ENCODE assay signal across 10 cellular contexts in the genomic region with DNA sequence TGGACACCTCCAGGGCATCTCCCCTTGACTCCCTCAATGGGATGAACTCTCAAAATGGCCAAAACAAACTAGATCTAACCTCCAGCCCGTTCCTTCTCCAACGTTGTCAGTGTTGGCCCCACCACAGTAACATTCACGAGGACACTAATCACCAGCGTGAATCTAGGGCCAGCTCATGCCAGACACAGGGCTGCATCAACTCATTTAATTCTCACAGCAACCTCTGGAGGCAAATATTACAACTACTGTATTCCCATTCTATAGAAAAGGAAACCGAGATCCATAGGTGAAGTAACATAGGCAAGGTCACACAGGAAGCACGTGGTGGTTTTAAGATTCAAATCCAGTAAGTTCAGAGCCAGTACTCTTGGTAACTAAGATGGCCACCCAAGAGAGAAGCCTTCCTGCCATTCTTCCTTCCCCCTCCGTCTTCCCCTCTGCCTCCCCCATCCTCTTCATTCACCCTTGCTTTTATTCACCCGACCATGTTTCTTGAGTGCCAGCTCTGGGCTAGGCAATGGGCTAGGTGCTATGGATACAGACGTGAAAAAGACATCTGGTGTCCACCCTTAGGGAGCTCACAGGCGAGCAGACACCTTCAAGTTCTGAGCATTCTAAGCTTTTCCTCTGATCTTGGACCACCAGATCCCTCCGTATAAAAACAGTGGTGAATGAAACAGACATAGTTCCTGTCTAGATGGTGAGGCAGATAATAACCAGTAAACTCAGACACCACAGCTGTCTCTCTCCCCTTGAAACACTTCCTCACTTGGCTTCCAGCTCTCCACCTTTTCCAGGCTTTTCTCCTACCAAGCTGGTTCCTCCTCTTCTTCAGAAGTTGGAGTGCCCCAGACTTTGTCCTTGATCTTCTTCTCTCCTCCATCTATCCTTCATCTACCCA. TPM values are rescaled to one million over a fixed set of nuclear protein-coding genes. Genes with fewer than 3 reads are reported as not detected.
DNase-seq lines count a peak whose midpoint lies in the region; ATAC-seq, FAIRE-seq and TF ChIP-seq lines count a peak whose summit lies in the region.
"Had no signal": no experiment of that assay in that cellular context is flagged by ENCODE, and none has a peak within 500 bp of the region (broad histone marks: within the 10 kb centered on the region; RNA-seq: fewer than 3 reads in every experiment).

No MANE protein-coding gene starts in this region.

- peaks cover 65% of the 10 kb centered on the region for H3K27me3 Mint-ChIP-seq in activated T-helper 2 cell treated with anti-CD3 and anti-CD28 coated beads, Interferon-gamma antibody, Interleukin-2, Interleukin-4, amounts not matched to agents 10 μg/mL and 5 μg/mL and 100 μg/mL, durations not matched to agents 14 hours and 24 hours and 36 hours (ENCODE audit: low read depth)
- H3K27me3 Mint-ChIP-seq in naive B cell: peaks cover 63 to 84% (median 71%) of the 10 kb centered on the region in 3 donors

- DNase-seq in GM12891 (ENCODE audit: insufficient read length, low spot score): no peak
- DNase-seq in activated T-helper 2 cell treated with anti-CD3 and anti-CD28 coated beads, Interferon-gamma antibody, Interleukin-2, Interleukin-4, amounts not matched to agents 10 μg/mL and 5 μg/mL and 100 μg/mL, durations not matched to agents 14 hours and 24 hours and 36 hours (ENCODE audit: low spot score): no peak
- DNase-seq in naive B cell: no peak
- DNase-seq in NK-92 (lab: John Stamatoyannopoulos, UW; ENCODE audit: unreplicated experiment): no peak
- no peak for DNase-seq in epidermal melanocyte (ENCODE audit: insufficient read length, low spot score)
- no peak for DNase-seq in testis
- DNase-seq: activated CD8-positive, alpha-beta memory T cell treated with anti-CD3 and anti-CD28 coated beads for 24 hours; midbrain had no signal

- H3K27me3 ChIP-seq in BLaER1 treated with 17β-estradiol and CSF1 and Interleukin-3, amounts not matched to agents 10 nM and 100 nM: peaks cover 30 to 49% (median 40%) of the 10 kb centered on the region in 11 experiments
- no peaks in the 10 kb centered on the region for H3K27me3 ChIP-seq in testis

- intact Hi-C loops in activated T-helper 2 cell treated with anti-CD3 and anti-CD28 coated beads, Interferon-gamma antibody, Interleukin-2, Interleukin-4, amounts not matched to agents 10 μg/mL and 5 μg/mL and 100 μg/mL, durations not matched to agents 14 hours and 24 hours and 36 hours (cut with micrococcal nuclease): no loop called here
- intact Hi-C loops in testis (cut with DNase I; ENCODE audit: low total_unique reads): no loop called here

- H3K9ac ChIP-seq in BLaER1 treated with 17β-estradiol and CSF1 and Interleukin-3, amounts not matched to agents 10 nM and 100 nM: peak overlapping the region in 2 of 11 experiments; percentile 72 to 74; a peak in 6 of 22 replicates

- no peak overlapping the region for H3K27ac Mint-ChIP-seq in activated T-helper 2 cell treated with anti-CD3 and anti-CD28 coated beads, Interferon-gamma antibody, Interleukin-2, Interleukin-4, amounts not matched to agents 10 μg/mL and 5 μg/mL and 100 μg/mL, durations not matched to agents 14 hours and 24 hours and 36 hours
- peak overlapping the region in 2 of 6 donors; percentile 11 to 64 for H3K27ac Mint-ChIP-seq in naive B cell

- H3K9me3 Mint-ChIP-seq in activated T-helper 2 cell treated with anti-CD3 and anti-CD28 coated beads, Interferon-gamma antibody, Interleukin-2, Interleukin-4, amounts not matched to agents 10 μg/mL and 5 μg/mL and 100 μg/mL, durations not matched to agents 14 hours and 24 hours and 36 hours: no peaks in the 10 kb centered on the region
- no peaks in the 10 kb centered on the region for H3K9me3 Mint-ChIP-seq in naive B cell

- ATAC-seq in naive B cell (ENCODE audit: low read depth in 2 of 2) (no peak), HG03460 (IDR thresholded peaks at IDR 0.05; ENCODE audit: unreplicated experiment) (no peak)

- peak; percentile 26 for FAIRE-seq in GM12891 (lab: Jason Lieb, UNC)

- H3K36me3 ChIP-seq in BLaER1 treated with 17β-estradiol and CSF1 and Interleukin-3, amounts not matched to agents 10 nM and 100 nM: no peaks in the 10 kb centered on the region
- no peaks in the 10 kb centered on the region for H3K36me3 ChIP-seq in testis (ENCODE audit: low read depth, missing control alignments)

- no peaks in the 10 kb centered on the region for H3K9me3 ChIP-seq in BLaER1 treated with 17β-estradiol and CSF1 and Interleukin-3, amounts not matched to agents 10 nM and 100 nM (replicated peaks in 1 of 11)
- H3K9me3 ChIP-seq in testis: no peaks in the 10 kb centered on the region

- TF ChIP-seq CTCF in testis (IDR thresholded peaks at IDR 0.05): no peak

- peaks cover 19% of the 10 kb centered on the region for H3K4me1 Mint-ChIP-seq in activated T-helper 2 cell treated with anti-CD3 and anti-CD28 coated beads, Interferon-gamma antibody, Interleukin-2, Interleukin-4, amounts not matched to agents 10 μg/mL and 5 μg/mL and 100 μg/mL, durations not matched to agents 14 hours and 24 hours and 36 hours (ENCODE audit: low read depth)
- peaks cover 23 to 32% (median 24%) of the 10 kb centered on the region in 3 donors for H3K4me1 Mint-ChIP-seq in naive B cell

- no peak overlapping the region for H3K27ac ChIP-seq in BLaER1 treated with 17β-estradiol and CSF1 and Interleukin-3, amounts not matched to agents 10 nM and 100 nM
- H3K27ac ChIP-seq in testis: no peak overlapping the region

- H3K4me1 ChIP-seq in BLaER1 treated with 17β-estradiol and CSF1 and Interleukin-3, amounts not matched to agents 10 nM and 100 nM: peaks cover 12 to 29% (median 17%) of the 10 kb centered on the region in 10 experiments
- no peaks in the 10 kb centered on the region for H3K4me1 ChIP-seq in testis

- peak overlapping the region; percentile 70 to 93 (median 91) for H3K4me2 ChIP-seq in BLaER1 treated with 17β-estradiol and CSF1 and Interleukin-3, amounts not matched to agents 10 nM and 100 nM

- peak overlapping the region; percentile 78 for H3K4me3 Mint-ChIP-seq in activated T-helper 2 cell treated with anti-CD3 and anti-CD28 coated beads, Interferon-gamma antibody, Interleukin-2, Interleukin-4, amounts not matched to agents 10 μg/mL and 5 μg/mL and 100 μg/mL, durations not matched to agents 14 hours and 24 hours and 36 hours (ENCODE audit: low read depth)
- peak overlapping the region; percentile 72 to 95 (median 89) for H3K4me3 Mint-ChIP-seq in naive B cell

- peak overlapping the region; percentile 60 to 76 (median 66); a peak in 16 of 20 replicates for H3K4me3 ChIP-seq in BLaER1 treated with 17β-estradiol and CSF1 and Interleukin-3, amounts not matched to agents 10 nM and 100 nM
- H3K4me3 ChIP-seq in testis: no peak overlapping the region

- whole genome bisulfite sequencing in testis, 2 donors: 31 to 35% methylated on average over 11 of the region's 11 CpGs

- no peaks in the 10 kb centered on the region; a peak in 1 of 22 replicates for H4K20me1 ChIP-seq in BLaER1 treated with 17β-estradiol and CSF1 and Interleukin-3, amounts not matched to agents 10 nM and 100 nM

- no peak for TF ChIP-seq POLR2A in GM12891 (IDR thresholded peaks at IDR 0.05; ENCODE audit: low read depth, low read length)
- no peak for TF ChIP-seq POLR2A in testis (IDR thresholded peaks at IDR 0.05)

- H3K36me3 Mint-ChIP-seq in activated T-helper 2 cell treated with anti-CD3 and anti-CD28 coated beads, Interferon-gamma antibody, Interleukin-2, Interleukin-4, amounts not matched to agents 10 μg/mL and 5 μg/mL and 100 μg/mL, durations not matched to agents 14 hours and 24 hours and 36 hours (ENCODE audit: low read depth): no peaks in the 10 kb centered on the region
- peaks cover 9 to 15% of the 10 kb centered on the region in 2 donors for H3K36me3 Mint-ChIP-seq in naive B cell

TF ChIP-seq in GM12891, 5 proteins besides CTCF, POLR2A, EP300 and RAD21:
- TF ChIP-seq POLR2AphosphoS5 (IDR thresholded peaks at IDR 0.05; ENCODE audit: low read depth, low read length) (no peak), TAF1 (IDR thresholded peaks at IDR 0.05; ENCODE audit: low read depth, low read length) (no peak), PAX5 (IDR thresholded peaks at IDR 0.05; ENCODE audit: insufficient read depth, low read length, severe bottlenecking) (no peak), SPI1 (IDR thresholded peaks at IDR 0.05; ENCODE audit: low read depth, low read length) (no peak), POU2F2 (IDR thresholded peaks at IDR 0.05; ENCODE audit: low read depth, low read length) (no peak)

RNA-seq across cellular contexts. Expression of a gene that starts 9.6 kb away (rescaled TPM):
- not detected for polyA plus RNA-seq in GM12891 (2012; ENCODE audit: low read depth, missing spikeins)
- total RNA-seq in activated T-helper 2 cell treated with anti-CD3 and anti-CD28 coated beads, Interferon-gamma antibody, Interleukin-2, Interleukin-4, amounts not matched to agents 10 μg/mL and 5 μg/mL and 100 μg/mL, durations not matched to agents 14 hours and 24 hours and 36 hours: not detected in 2 replicates
- polyA plus RNA-seq in naive B cell (ENCODE audit: low read depth in 6 of 6): not detected
- 1 to 10 TPM; 2.7 to 3.0 TPM for total RNA-seq in testis
- 3.5 TPM for polyA plus RNA-seq in testis (ENCODE audit: insufficient read depth, low read depth, low replicate concordance)

RNA-seq across cellular contexts. Expression of a gene that starts 32.2 kb away (rescaled TPM):
- 42.0 TPM for polyA plus RNA-seq in GM12891 (2012; ENCODE audit: low read depth, missing spikeins)
- total RNA-seq in activated T-helper 2 cell treated with anti-CD3 and anti-CD28 coated beads, Interferon-gamma antibody, Interleukin-2, Interleukin-4, amounts not matched to agents 10 μg/mL and 5 μg/mL and 100 μg/mL, durations not matched to agents 14 hours and 24 hours and 36 hours: not detected in 2 replicates
- polyA plus RNA-seq in naive B cell (ENCODE audit: low read depth in 6 of 6) (10 to 100 TPM; 26.7 to 71.4 (median 56.5) TPM), testis (ENCODE audit: insufficient read depth, low read depth, low replicate concordance) (8.9 TPM)
- total RNA-seq in testis: 1 to 10 TPM; 1.3 to 4.5 TPM

RNA-seq across cellular contexts. Expression of a gene that starts 51.9 kb away (rescaled TPM):
- polyA plus RNA-seq in GM12891 (2012; ENCODE audit: low read depth, missing spikeins): not detected
- not detected in 2 replicates for total RNA-seq in activated T-helper 2 cell treated with anti-CD3 and anti-CD28 coated beads, Interferon-gamma antibody, Interleukin-2, Interleukin-4, amounts not matched to agents 10 μg/mL and 5 μg/mL and 100 μg/mL, durations not matched to agents 14 hours and 24 hours and 36 hours
- polyA plus RNA-seq in naive B cell (ENCODE audit: low read depth in 6 of 6): under 1 TPM in 1 of 6 donors, not detected in 5; 0.03 TPM
- under 1 TPM; 0.25 to 0.39 TPM for total RNA-seq in testis
- polyA plus RNA-seq in testis (ENCODE audit: insufficient read depth, low read depth, low replicate concordance): 0.96 TPM

Comparison
In these comparisons a context has a peak if more than half of its experiments do, and no peak if none do; other contexts are left out.
1. H3K4me3 ChIP-seq: peak in BLaER1 treated with 17β-estradiol and CSF1 and Interleukin-3, amounts not matched to agents 10 nM and 100 nM (10 of 10); none in testis (0 of 2).